ENCODE assay signal across 18 cellular contexts in the genomic region with DNA sequence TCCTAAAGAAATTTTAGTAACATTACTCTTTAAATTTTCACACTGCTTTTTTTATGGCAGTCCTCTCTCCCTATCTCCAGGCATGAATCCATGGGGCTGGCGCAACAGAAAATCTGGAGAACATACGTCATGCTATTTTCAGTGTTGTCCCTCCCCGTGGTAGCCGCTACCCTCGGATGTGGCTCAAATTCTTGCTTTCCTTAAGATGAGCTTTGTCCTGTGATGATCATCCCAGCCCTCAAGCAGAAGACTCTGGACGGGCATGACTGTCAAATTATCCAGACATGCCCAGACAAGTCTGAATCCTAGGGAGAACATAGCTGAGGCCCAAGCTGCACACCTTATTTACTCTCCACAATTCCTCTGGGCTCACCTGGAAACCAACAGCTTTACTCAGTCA. TPM values are rescaled to one million over a fixed set of nuclear protein-coding genes. Genes with fewer than 3 reads are reported as not detected.
DNase-seq lines count a peak whose midpoint lies in the region; ATAC-seq, FAIRE-seq and TF ChIP-seq lines count a peak whose summit lies in the region.
"Had no signal": no experiment of that assay in that cellular context is flagged by ENCODE, and none has a peak within 500 bp of the region (broad histone marks: within the 10 kb centered on the region; RNA-seq: fewer than 3 reads in every experiment).

No MANE protein-coding gene starts in this region.

- H3K4me1 ChIP-seq in HepG2 (ENCODE audit: insufficient read depth, low read length) (peaks cover 10% of the 10 kb centered on the region; the same call in 1 of the 2 replicates), right lobe of liver (peaks cover 0 to 13% (median 0%) of the 10 kb centered on the region in 4 donors)
- H3K4me1 ChIP-seq: HAP-1, tibial nerve had no signal

- H3K79me2 ChIP-seq in HepG2 (ENCODE audit: insufficient read depth, low read length), result no peaks in the 10 kb centered on the region

- BruUV-seq in HepG2 (replicated peaks; lab: Mats Ljungman, UMichigan), result no TSS peak

- POLR2A ChIA-PET in HepG2 (lab: Yijun Ruan, JAX), result no interaction called here

- WGBS in HepG2 (ENCODE audit: low lambda C conversion rate), result 85% methylated on average over 6 of the region's 6 CpGs
- WGBS in right lobe of liver (ENCODE audit: insufficient coverage, low coverage, low lambda C conversion rate, missing lambda C conversion rate), result 84% methylated on average over 6 of the region's 6 CpGs

- H4K20me1 ChIP-seq in HepG2 (ENCODE audit: insufficient read depth, low read length), result no peaks in the 10 kb centered on the region

- FAIRE-seq in HepG2 (lab: Jason Lieb, UNC), result no peak
- no peak for FAIRE-seq in frontal cortex (lab: Jason Lieb, UNC)
- FAIRE-seq: GM12891 had no signal

- TF ChIP-seq RAD21 in HepG2 (CRISPR knock-in tag; IDR thresholded peaks at IDR 0.05), result no peak

- in situ Hi-C loops in HepG2 (cut with HindIII; ENCODE audit: extremely low pct_ligation_motif_present, low pct_unique_long_range_greater_than_20kb), result no loop called here

- no peak overlapping the region for H3K27ac ChIP-seq in HepG2 (ENCODE audit: extremely low read length, insufficient read depth, low read length)
- H3K27ac ChIP-seq in right lobe of liver, result no peak overlapping the region
- H3K27ac ChIP-seq in VCaP, result peak overlapping the region; percentile 75; the same call in 1 of the 2 replicates
- H3K27ac ChIP-seq: spleen, tibial nerve had no signal

- TF ChIP-seq CTCF in HepG2 (CRISPR knock-in tag; IDR thresholded peaks at IDR 0.05), result no peak
- no peak for TF ChIP-seq CTCF in right lobe of liver (IDR thresholded peaks at IDR 0.05)
- no peak for TF ChIP-seq CTCF in VCaP (conservative IDR thresholded peaks at IDR 0.05)

- H3K4me3 ChIP-seq in HepG2 (replicated peaks in 1 of 3; ENCODE audit: insufficient read depth in 1 of 3, low read depth in 2 of 3, low read length in 3 of 3), result no peak overlapping the region
- no peak overlapping the region for H3K4me3 ChIP-seq in right lobe of liver
- H3K4me3 ChIP-seq: HAP-1, spleen, tibial nerve had no signal

- H3K36me3 ChIP-seq in HepG2 (replicated peaks in 1 of 2; ENCODE audit: control insufficient read depth in 1 of 2, insufficient read depth in 2 of 2, low read length in 2 of 2) (no peaks in the 10 kb centered on the region), right lobe of liver (no peaks in the 10 kb centered on the region)
- H3K36me3 ChIP-seq: HAP-1, spleen, tibial nerve had no signal

- intact Hi-C loops in HepG2 (cut with micrococcal nuclease; ENCODE audit: unreplicated experiment), result no loop called here
- intact Hi-C loops in right lobe of liver (cut with DNase I), result no loop called here
- intact Hi-C loops in cardiac septum (cut with DNase I), result no loop called here

- TF ChIP-seq EP300 in HepG2 (IDR thresholded peaks at IDR 0.05; ENCODE audit: low read depth in 2 of 2, low read length in 2 of 2) (no peak), HepG2 (CRISPR knock-in tag; IDR thresholded peaks at IDR 0.05; ENCODE audit: borderline replicate concordance) (no peak)

- no peaks in the 10 kb centered on the region for H3K27me3 ChIP-seq in HepG2 (ENCODE audit: control insufficient read depth in 1 of 2, insufficient read depth in 2 of 2, low read length in 2 of 2)
- H3K27me3 ChIP-seq in right lobe of liver, result no peaks in the 10 kb centered on the region
- H3K27me3 ChIP-seq: tibial nerve had no signal

- no peak for TF ChIP-seq POLR2A in HepG2 (IDR thresholded peaks at IDR 0.05; ENCODE audit: insufficient read depth in 1 of 2, low read depth in 2 of 2, low read length in 2 of 2)
- no peak for TF ChIP-seq POLR2A in right lobe of liver (IDR thresholded peaks at IDR 0.05)

- DNase-seq in HepG2 (ENCODE audit: low spot score) (no peak), right lobe of liver (no peak), foreskin melanocyte (peak; percentile 92), cardiac septum (ENCODE audit: low spot score) (no peak), frontal cortex (ENCODE audit: low spot score in 2 of 2) (no peak)
- DNase-seq: CD4-positive, alpha-beta T cell; cortex of kidney; hypothalamus; left cardiac atrium; spleen had no signal

- CTCF ChIA-PET in HepG2 (lab: Yijun Ruan, JAX; ENCODE audit: low intra/inter-chr PET ratio, low total read pairs), result no interaction called here

- ATAC-seq in HepG2, result no peak
- ATAC-seq in right lobe of liver, result no peak
- ATAC-seq in HG02870 (IDR thresholded peaks at IDR 0.05; ENCODE audit: unreplicated experiment), result no peak
- no peak for ATAC-seq in GM19324 (IDR thresholded peaks at IDR 0.05; ENCODE audit: low FRiP score, unreplicated experiment)
- ATAC-seq: left cardiac atrium; stimulated activated memory B cell treated with anti-CD40 and anti-IgM and Interleukin-4, amounts not matched to agents 10 μg/mL and 1 μg/mL and 100 μg/mL, for 72 hours had no signal

- peak overlapping the region; percentile 34 for H2AFZ ChIP-seq in HepG2 (ENCODE audit: low read length)

- no peak overlapping the region for H3K9ac ChIP-seq in HepG2 (ENCODE audit: insufficient read depth, low read depth, low read length)

- no peak overlapping the region for H3K4me2 ChIP-seq in HepG2 (ENCODE audit: low read depth, low read length)

- H3K9me3 ChIP-seq in HepG2 (ENCODE audit: low read length) (peaks cover 13% of the 10 kb centered on the region), right lobe of liver (no peaks in the 10 kb centered on the region)
- H3K9me3 ChIP-seq: HAP-1, spleen, tibial nerve had no signal

TF ChIP-seq in HepG2, 621 proteins besides CTCF, POLR2A, EP300 and RAD21:
- TF ChIP-seq ARNT2 (CRISPR knock-in tag; IDR thresholded peaks at IDR 0.05; ENCODE audit: low read depth), result no peak
- TF ChIP-seq JARID2 (CRISPR knock-in tag; IDR thresholded peaks at IDR 0.05; ENCODE audit: insufficient replicate concordance), result no peak
- TF ChIP-seq, protein P1, sequence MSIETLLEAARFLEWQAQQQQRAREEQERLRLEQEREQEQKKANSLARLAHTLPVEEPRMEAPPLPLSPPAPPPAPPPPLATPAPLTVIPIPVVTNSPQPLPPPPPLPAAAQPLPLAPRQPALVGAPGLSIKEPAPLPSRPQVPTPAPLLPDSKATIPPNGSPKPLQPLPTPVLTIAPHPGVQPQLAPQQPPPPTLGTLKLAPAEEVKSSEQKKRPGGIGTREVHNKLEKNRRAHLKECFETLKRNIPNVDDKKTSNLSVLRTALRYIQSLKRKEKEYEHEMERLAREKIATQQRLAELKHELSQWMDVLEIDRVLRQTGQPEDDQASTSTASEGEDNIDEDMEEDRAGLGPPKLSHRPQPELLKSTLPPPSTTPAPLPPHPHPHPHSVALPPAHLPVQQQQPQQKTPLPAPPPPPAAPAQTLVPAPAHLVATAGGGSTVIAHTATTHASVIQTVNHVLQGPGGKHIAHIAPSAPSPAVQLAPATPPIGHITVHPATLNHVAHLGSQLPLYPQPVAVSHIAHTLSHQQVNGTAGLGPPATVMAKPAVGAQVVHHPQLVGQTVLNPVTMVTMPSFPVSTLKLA (IDR thresholded peaks at IDR 0.05), result no peak
- peak; percentile 95 for TF ChIP-seq TP53 (CRISPR knock-in tag; conservative IDR thresholded peaks at IDR 0.05)
- TF ChIP-seq CREB1 (IDR thresholded peaks at IDR 0.05), result no peak
- no peak for TF ChIP-seq CREB1 (CRISPR knock-in tag; IDR thresholded peaks at IDR 0.05)
- no peak for TF ChIP-seq KLF9 (CRISPR knock-in tag; IDR thresholded peaks at IDR 0.05; ENCODE audit: low read depth)
- no peak for TF ChIP-seq MEF2D (CRISPR knock-in tag; IDR thresholded peaks at IDR 0.05)

RNA-seq across cellular contexts. Expression of a gene that starts 49.1 kb away (rescaled TPM):
- total RNA-seq in HepG2 (2016; rRNA removed; fragmentation: Illumina TruSeq; extraction: Trizol), result 0.60 and 0.81 TPM in 2 replicates
- 0.53 and 0.81 TPM in 2 replicates for total RNA-seq in HepG2 (2016; cell fraction: cytosol; rRNA removed; fragmentation: Illumina TruSeq; extraction: Trizol; ENCODE audit: low read depth)
- 0.61 and 0.70 TPM in 2 replicates for total RNA-seq in HepG2 (2016; cell fraction: insoluble cytoplasmic fraction; rRNA removed; fragmentation: Illumina TruSeq; extraction: Trizol)
- total RNA-seq in HepG2 (2016; cell fraction: membrane; rRNA removed; fragmentation: Illumina TruSeq; extraction: Trizol), result 0.37 and 0.38 TPM in 2 replicates
- total RNA-seq in HepG2 (2016; cell fraction: nucleus; rRNA removed; fragmentation: Illumina TruSeq; extraction: Trizol), result 1.9 and 2.6 TPM in 2 replicates
- polyA plus RNA-seq in HepG2 (2011; rRNA removed), result 0.17 and 0.20 TPM in 2 replicates
- polyA plus RNA-seq in HepG2 (2011; cell fraction: cytosol; rRNA removed), result 0.12 and 0.17 TPM in 2 replicates
- 0.24 and 0.31 TPM in 2 replicates for polyA plus RNA-seq in HepG2 (2011; cell fraction: nucleus; rRNA removed)
- 0.36 and 0.63 TPM in 2 replicates for polyA plus RNA-seq in HepG2 (2012)
- polyA plus RNA-seq in HepG2 (2016; cell fraction: cytosol; fragmentation: Illumina TruSeq; extraction: Trizol; ENCODE audit: low read depth), result 0.02 and 0.10 TPM in 2 replicates
- polyA plus RNA-seq in HepG2 (2016; cell fraction: insoluble cytoplasmic fraction; fragmentation: Illumina TruSeq; extraction: Trizol; ENCODE audit: low read depth), result 0.33 and 0.41 TPM in 2 replicates
- polyA plus RNA-seq in HepG2 (2016; cell fraction: membrane; fragmentation: Illumina TruSeq; extraction: Trizol; ENCODE audit: low read depth), result 0.08 and 0.21 TPM in 2 replicates
- 0.48 and 1.1 TPM in 2 replicates for polyA plus RNA-seq in HepG2 (2016; cell fraction: nucleus; fragmentation: Illumina TruSeq; extraction: Trizol; ENCODE audit: insufficient read depth, low read depth)
- 0.46 and 1.4 TPM in 2 replicates for polyA minus RNA-seq in HepG2 (2011; rRNA and poly(A)+ RNA removed; ENCODE audit: low replicate concordance)
- polyA minus RNA-seq in HepG2 (2011; cell fraction: cytosol; rRNA and poly(A)+ RNA removed), result 0.62 and 1.4 TPM in 2 replicates
- 4.6 and 7.0 TPM in 2 replicates for polyA minus RNA-seq in HepG2 (2011; cell fraction: nucleus; rRNA and poly(A)+ RNA removed)
- total RNA-seq in right lobe of liver, result 1 to 10 TPM; 1.1 to 6.8 (median 3.1) TPM
- total RNA-seq in cardiac septum, result 2.2 TPM
- total RNA-seq in frontal cortex, result 1.2 TPM
- polyA plus RNA-seq: IgD-negative memory B cell had no signal
